In the genomic region with DNA sequence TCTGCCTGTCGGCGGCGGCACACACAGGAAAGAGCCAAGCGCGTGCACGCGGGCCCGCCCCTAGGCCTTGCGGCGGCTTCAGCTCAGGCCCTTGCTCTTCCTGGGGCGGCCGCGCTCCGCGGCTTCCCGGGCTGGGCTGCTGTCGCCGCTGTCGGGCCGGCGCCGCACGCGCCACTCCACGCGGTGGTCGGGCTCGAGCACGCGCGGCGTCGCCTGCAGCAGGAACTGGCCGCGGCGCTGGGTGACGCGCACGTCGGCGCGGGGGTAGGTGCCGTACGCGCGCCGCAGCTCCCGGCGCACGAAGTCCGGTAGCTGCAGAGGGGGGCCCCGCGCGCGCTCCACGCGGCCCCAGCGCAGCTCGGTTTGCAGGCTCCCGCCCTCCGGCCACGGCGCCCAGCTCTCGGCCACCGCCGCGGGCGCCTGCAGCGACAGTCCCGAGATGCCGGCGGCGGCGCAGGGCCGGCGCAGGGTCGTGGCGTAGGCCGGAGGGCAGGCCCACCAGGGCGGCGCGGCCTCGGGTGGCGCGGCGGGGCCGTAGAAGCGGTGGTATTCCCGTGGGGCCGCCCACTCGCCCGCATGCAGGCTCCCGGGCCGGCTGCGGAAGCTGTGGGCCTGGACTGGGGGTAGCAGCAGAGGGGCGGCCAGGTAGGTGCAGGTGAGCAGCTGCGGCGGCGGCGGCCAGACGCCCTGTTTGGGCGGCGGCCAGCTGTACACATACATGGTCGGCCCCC, we compare ENCODE assay signal across 1 cellular context.
TF ChIP-seq lines count a peak whose summit lies in the region.

No MANE protein-coding gene starts in this region.

TF ChIP-seq in SK-N-SH treated with all-trans-retinoic acid at 6 μM for 48 hours, 23 proteins besides CTCF, POLR2A, EP300 and RAD21 (continued from another document):
- TF ChIP-seq, protein P1, sequence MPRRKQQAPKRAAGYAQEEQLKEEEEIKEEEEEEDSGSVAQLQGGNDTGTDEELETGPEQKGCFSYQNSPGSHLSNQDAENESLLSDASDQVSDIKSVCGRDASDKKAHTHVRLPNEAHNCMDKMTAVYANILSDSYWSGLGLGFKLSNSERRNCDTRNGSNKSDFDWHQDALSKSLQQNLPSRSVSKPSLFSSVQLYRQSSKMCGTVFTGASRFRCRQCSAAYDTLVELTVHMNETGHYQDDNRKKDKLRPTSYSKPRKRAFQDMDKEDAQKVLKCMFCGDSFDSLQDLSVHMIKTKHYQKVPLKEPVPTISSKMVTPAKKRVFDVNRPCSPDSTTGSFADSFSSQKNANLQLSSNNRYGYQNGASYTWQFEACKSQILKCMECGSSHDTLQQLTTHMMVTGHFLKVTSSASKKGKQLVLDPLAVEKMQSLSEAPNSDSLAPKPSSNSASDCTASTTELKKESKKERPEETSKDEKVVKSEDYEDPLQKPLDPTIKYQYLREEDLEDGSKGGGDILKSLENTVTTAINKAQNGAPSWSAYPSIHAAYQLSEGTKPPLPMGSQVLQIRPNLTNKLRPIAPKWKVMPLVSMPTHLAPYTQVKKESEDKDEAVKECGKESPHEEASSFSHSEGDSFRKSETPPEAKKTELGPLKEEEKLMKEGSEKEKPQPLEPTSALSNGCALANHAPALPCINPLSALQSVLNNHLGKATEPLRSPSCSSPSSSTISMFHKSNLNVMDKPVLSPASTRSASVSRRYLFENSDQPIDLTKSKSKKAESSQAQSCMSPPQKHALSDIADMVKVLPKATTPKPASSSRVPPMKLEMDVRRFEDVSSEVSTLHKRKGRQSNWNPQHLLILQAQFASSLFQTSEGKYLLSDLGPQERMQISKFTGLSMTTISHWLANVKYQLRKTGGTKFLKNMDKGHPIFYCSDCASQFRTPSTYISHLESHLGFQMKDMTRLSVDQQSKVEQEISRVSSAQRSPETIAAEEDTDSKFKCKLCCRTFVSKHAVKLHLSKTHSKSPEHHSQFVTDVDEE (CRISPR knock-in tag; IDR thresholded peaks at IDR 0.05), result peak; percentile 68; the same call in 1 of the 2 replicates
- no peak for TF ChIP-seq ZNF565 (CRISPR knock-in tag; conservative IDR thresholded peaks at IDR 0.05; ENCODE audit: low read depth)
- no peak for TF ChIP-seq ZNF8 (CRISPR knock-in tag; IDR thresholded peaks at IDR 0.05)
- 0 out of 2 replicates have a peak, but pooled peaks have one; percentile 35 for TF ChIP-seq PPARA (CRISPR knock-in tag; IDR thresholded peaks at IDR 0.05; ENCODE audit: borderline replicate concordance)
- TF ChIP-seq, protein P2, sequence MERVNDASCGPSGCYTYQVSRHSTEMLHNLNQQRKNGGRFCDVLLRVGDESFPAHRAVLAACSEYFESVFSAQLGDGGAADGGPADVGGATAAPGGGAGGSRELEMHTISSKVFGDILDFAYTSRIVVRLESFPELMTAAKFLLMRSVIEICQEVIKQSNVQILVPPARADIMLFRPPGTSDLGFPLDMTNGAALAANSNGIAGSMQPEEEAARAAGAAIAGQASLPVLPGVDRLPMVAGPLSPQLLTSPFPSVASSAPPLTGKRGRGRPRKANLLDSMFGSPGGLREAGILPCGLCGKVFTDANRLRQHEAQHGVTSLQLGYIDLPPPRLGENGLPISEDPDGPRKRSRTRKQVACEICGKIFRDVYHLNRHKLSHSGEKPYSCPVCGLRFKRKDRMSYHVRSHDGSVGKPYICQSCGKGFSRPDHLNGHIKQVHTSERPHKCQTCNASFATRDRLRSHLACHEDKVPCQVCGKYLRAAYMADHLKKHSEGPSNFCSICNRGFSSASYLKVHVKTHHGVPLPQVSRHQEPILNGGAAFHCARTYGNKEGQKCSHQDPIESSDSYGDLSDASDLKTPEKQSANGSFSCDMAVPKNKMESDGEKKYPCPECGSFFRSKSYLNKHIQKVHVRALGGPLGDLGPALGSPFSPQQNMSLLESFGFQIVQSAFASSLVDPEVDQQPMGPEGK (CRISPR knock-in tag; IDR thresholded peaks at IDR 0.05; ENCODE audit: borderline replicate concordance), result no peak
- no peak for TF ChIP-seq POU6F1 (CRISPR knock-in tag; IDR thresholded peaks at IDR 0.05; ENCODE audit: borderline replicate concordance, low read depth)
- no peak for TF ChIP-seq RARB (CRISPR knock-in tag; IDR thresholded peaks at IDR 0.05)
- TF ChIP-seq CSDC2 (CRISPR knock-in tag; IDR thresholded peaks at IDR 0.05), result no peak
